Comparison of ENCODE assay signal across 8 cellular contexts in the genomic region with DNA sequence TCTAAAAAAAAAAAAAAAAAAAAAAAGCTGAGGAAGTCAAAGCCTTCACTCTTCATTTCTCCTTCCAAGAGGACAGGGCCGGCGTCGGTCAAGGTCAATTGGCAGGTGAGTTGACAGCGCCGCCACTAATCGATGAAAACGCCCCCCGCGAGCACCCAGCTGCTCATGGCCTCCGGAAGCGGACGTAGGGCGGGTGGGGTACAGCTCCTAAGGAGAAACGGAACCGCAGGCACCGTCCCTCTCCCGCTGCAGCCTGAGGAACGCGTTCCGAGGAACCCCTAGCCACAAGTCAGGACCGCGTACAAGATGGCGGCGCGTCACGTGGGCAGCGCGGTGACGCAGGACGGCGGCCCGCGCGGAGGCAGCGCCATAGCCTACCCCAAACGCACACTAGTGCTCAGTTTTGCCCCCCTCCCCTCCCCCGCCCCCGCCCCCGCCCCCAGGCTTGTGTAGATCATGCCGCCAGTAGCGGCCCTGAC. TPM values are rescaled to one million over a fixed set of nuclear protein-coding genes. Genes with fewer than 3 reads are reported as not detected.
A peak's percentile ranks its signal among the peaks of the same experiment; 100 is the strongest.
DNase-seq lines count a peak whose midpoint lies in the region; TF ChIP-seq lines count a peak whose summit lies in the region.

Gene ATF1 (plus strand): TSS at position 465 of the 479 bp plus-strand sequence. CDS start 16,045 bp downstream, outside the sequence.

- intact Hi-C loops in head of caudate nucleus (cut with DNase I): loop anchor here (2.0 to 10.0 kb wide), 4 partner anchors 231 to 581 kb away; partner anchors contain the start of genes CELA1 and SLC11A2
- intact Hi-C loops in ovary (cut with DNase I): loop anchor here in 1 of 4 donors (10.0 kb wide), 1 partner anchor 221 kb away; no protein-coding TSS in a partner anchor

- peak within 1 kb of the TSS; percentile 94 for H3K4me3 Mint-ChIP-seq in activated naive CD8-positive, alpha-beta T cell treated with anti-CD3 and anti-CD28 coated beads for 36 hours

- 0 to 1% (median 0%) methylated on average over 40 to 41 of the region's 41 CpGs for WGBS in ovary, 3 donors
- under 1% methylated on average over 41 of the region's 41 CpGs for WGBS in thymus

- H3K27ac ChIP-seq in ovary (peak within 1 kb of the TSS; percentile 89 to 91), thymus (ENCODE audit: low read depth) (peak within 1 kb of the TSS; percentile 100)

- peaks cover 15% of the 10 kb centered on the region for H3K36me3 Mint-ChIP-seq in activated naive CD8-positive, alpha-beta T cell treated with anti-CD3 and anti-CD28 coated beads for 36 hours

- peaks cover 4% of the 10 kb centered on the region for H3K9me3 Mint-ChIP-seq in activated naive CD8-positive, alpha-beta T cell treated with anti-CD3 and anti-CD28 coated beads for 36 hours

- peaks cover 25% of the 10 kb centered on the region for H3K4me1 Mint-ChIP-seq in activated naive CD8-positive, alpha-beta T cell treated with anti-CD3 and anti-CD28 coated beads for 36 hours

- H3K9me3 ChIP-seq in ovary (no peaks in the 10 kb centered on the region), thymus (ENCODE audit: control insufficient read depth) (no peaks in the 10 kb centered on the region)

- TF ChIP-seq POLR2A in NB4 (IDR thresholded peaks at IDR 0.05; ENCODE audit: extremely low read depth, insufficient read length): peak; percentile 85
- peak; percentile 81 for TF ChIP-seq POLR2A in ovary (IDR thresholded peaks at IDR 0.05)

- TF ChIP-seq EP300 in ovary (IDR thresholded peaks at IDR 0.05): no peak

- CTCF ChIA-PET in HEK293T (lab: Yijun Ruan, JAX): interaction anchor here (0.7 kb wide), 1 partner anchor 320 kb away, joined by 5 read pairs; the partner anchor contains the start of gene CSRNP2

- TF ChIP-seq CTCF in GM06990 (IDR thresholded peaks at IDR 0.05; ENCODE audit: insufficient read depth, low read length, poor library complexity, severe bottlenecking) (no peak), NB4 (IDR thresholded peaks at IDR 0.05; ENCODE audit: low read depth, low read length) (no peak), ovary (IDR thresholded peaks at IDR 0.05) (no peak)

- peak within 1 kb of the TSS; percentile 98 for H3K27ac Mint-ChIP-seq in activated naive CD8-positive, alpha-beta T cell treated with anti-CD3 and anti-CD28 coated beads for 36 hours

- no peaks in the 10 kb centered on the region for H3K27me3 Mint-ChIP-seq in activated naive CD8-positive, alpha-beta T cell treated with anti-CD3 and anti-CD28 coated beads for 36 hours

- DNase-seq in GM06990 (ENCODE audit: extremely low read depth, insufficient read length): peak; percentile 97
- peak; percentile 91 for DNase-seq in HEK293T (ENCODE audit: extremely low spot score)
- peak; percentile 98 for DNase-seq in NB4 (ENCODE audit: low read depth)
- peak; percentile 44 for DNase-seq in SKM-1 (lab: John Stamatoyannopoulos, UW; ENCODE audit: unreplicated experiment)
- DNase-seq in activated naive CD8-positive, alpha-beta T cell treated with anti-CD3 and anti-CD28 coated beads for 36 hours: peak; percentile 92
- peak; percentile 81 to 97 (median 93) for DNase-seq in head of caudate nucleus
- DNase-seq in ovary: peak; percentile 83 to 92 (median 88)

- H3K4me1 ChIP-seq in ovary (ENCODE audit: insufficient read depth) (peaks cover 8% of the 10 kb centered on the region), thymus (ENCODE audit: control insufficient read depth, insufficient read depth, low read length) (no peaks in the 10 kb centered on the region)

- H3K27me3 ChIP-seq in GM06990 (replicated peaks; ENCODE audit: control insufficient read depth, insufficient read depth, low read length): no peaks in the 10 kb centered on the region
- no peaks in the 10 kb centered on the region for H3K27me3 ChIP-seq in ovary
- no peaks in the 10 kb centered on the region for H3K27me3 ChIP-seq in thymus (ENCODE audit: control insufficient read depth, insufficient read depth)

- H3K36me3 ChIP-seq in GM06990 (ENCODE audit: control insufficient read depth, insufficient read depth, low read length) (no peaks in the 10 kb centered on the region), ovary (no peaks in the 10 kb centered on the region), thymus (ENCODE audit: control insufficient read depth, insufficient read depth) (no peaks in the 10 kb centered on the region)

- peak within 1 kb of the TSS; percentile 76 for H3K4me3 ChIP-seq in GM06990 (replicated peaks; ENCODE audit: low read depth, low read length)
- H3K4me3 ChIP-seq in NB4 (ENCODE audit: low read depth, low read length): peak within 1 kb of the TSS; percentile 98
- H3K4me3 ChIP-seq in ovary: peak within 1 kb of the TSS; percentile 89
- peak within 1 kb of the TSS; percentile 99 for H3K4me3 ChIP-seq in thymus (ENCODE audit: low read length)

- POLR2A ChIA-PET in HEK293T (lab: Yijun Ruan, JAX): interaction anchor here (0.8 to 2.7 kb wide), 11 partner anchors 17 to 577 kb away, joined by 3 to 14 read pairs (median 3); partner anchors contain the start of gene SLC11A2

TF ChIP-seq in HEK293T, 16 proteins besides CTCF, POLR2A, EP300 and RAD21:
- TF ChIP-seq ZNF384 (IDR thresholded peaks at IDR 0.05) (peak; percentile 70), L3MBTL2 (conservative IDR thresholded peaks at IDR 0.05) (peak; percentile 74), ELF4 (IDR thresholded peaks at IDR 0.05) (no peak)

RNA-seq across cellular contexts. Expression of gene ATF1, which starts in this region (rescaled TPM):
- total RNA-seq in activated naive CD8-positive, alpha-beta T cell treated with anti-CD3 and anti-CD28 coated beads for 36 hours: 10 to 100 TPM; 57.4 to 58.5 TPM
- 10 to 100 TPM; 22.3 to 55.6 (median 44.4) TPM for total RNA-seq in ovary
- polyA plus RNA-seq in ovary: 10 to 100 TPM; 17.9 to 25.8 TPM
- polyA plus RNA-seq in thymus: 19.4 TPM

Comparison
In these comparisons a context has a peak if more than half of its experiments do, and no peak if none do; other contexts are left out.
1. Peak in every context shown above with its lines: DNase-seq, H3K4me3 ChIP-seq and H3K27ac ChIP-seq.
2. DNase-seq: peak in every context shown above with its lines; median percentile 98 in NB4; 97 in GM06990; 93 in head of caudate nucleus; 92 in activated naive CD8-positive, alpha-beta T cell treated with anti-CD3 and anti-CD28 coated beads for 36 hours; 91 in HEK293T; 88 in ovary; 44 in SKM-1.